9 cellular contexts compared by ENCODE assay signal in genomic region chr17:33964344-33964979, GRCh38.
DNase-seq lines count a peak whose midpoint lies in the region; ATAC-seq, FAIRE-seq and TF ChIP-seq lines count a peak whose summit lies in the region.
"Had no signal": no experiment of that assay in that cellular context is flagged by ENCODE, and none has a peak within 500 bp of the region (broad histone marks: within the 10 kb centered on the region; RNA-seq: fewer than 3 reads in every experiment).

No MANE protein-coding gene starts in this region.

- H3K79me2 ChIP-seq in osteoblast (ENCODE audit: insufficient read depth, low read length) = no peaks in the 10 kb centered on the region

- no peaks in the 10 kb centered on the region for H4K20me1 ChIP-seq in osteoblast (ENCODE audit: insufficient read depth, low read length)

- FAIRE-seq in GM12891 (lab: Jason Lieb, UNC) = peak; percentile 90

- H3K9me3 ChIP-seq in osteoblast (ENCODE audit: low read depth, low read length) = no peaks in the 10 kb centered on the region

- H3K9me3 Mint-ChIP-seq in activated T-helper 2 cell treated with anti-CD3 and anti-CD28 coated beads, Interferon-gamma antibody, Interleukin-2, Interleukin-4, amounts not matched to agents 10 μg/mL and 5 μg/mL and 100 μg/mL, durations not matched to agents 14 hours and 24 hours and 36 hours = peaks cover 5% of the 10 kb centered on the region
- peaks cover 9% of the 10 kb centered on the region for H3K9me3 Mint-ChIP-seq in nephron progenitor cell

- H3K36me3 ChIP-seq in osteoblast (ENCODE audit: insufficient read depth, low read length) = no peaks in the 10 kb centered on the region

- H3K27ac ChIP-seq in osteoblast (ENCODE audit: low read depth, low read length) = no peak overlapping the region

- no peaks in the 10 kb centered on the region for H3K4me1 ChIP-seq in osteoblast (ENCODE audit: insufficient read depth, low read length)

- no peak for TF ChIP-seq POLR2A in GM12891 (IDR thresholded peaks at IDR 0.05; ENCODE audit: low read depth, low read length)

- no peak overlapping the region for H3K27ac Mint-ChIP-seq in activated T-helper 2 cell treated with anti-CD3 and anti-CD28 coated beads, Interferon-gamma antibody, Interleukin-2, Interleukin-4, amounts not matched to agents 10 μg/mL and 5 μg/mL and 100 μg/mL, durations not matched to agents 14 hours and 24 hours and 36 hours
- no peak overlapping the region for H3K27ac Mint-ChIP-seq in nephron progenitor cell

- peaks cover 4% of the 10 kb centered on the region for H3K27me3 Mint-ChIP-seq in activated T-helper 2 cell treated with anti-CD3 and anti-CD28 coated beads, Interferon-gamma antibody, Interleukin-2, Interleukin-4, amounts not matched to agents 10 μg/mL and 5 μg/mL and 100 μg/mL, durations not matched to agents 14 hours and 24 hours and 36 hours (ENCODE audit: low read depth)
- H3K27me3 Mint-ChIP-seq in nephron progenitor cell (ENCODE audit: low read depth, poor library complexity) = peaks cover 19% of the 10 kb centered on the region

- peaks cover 36% of the 10 kb centered on the region for H3K4me1 Mint-ChIP-seq in activated T-helper 2 cell treated with anti-CD3 and anti-CD28 coated beads, Interferon-gamma antibody, Interleukin-2, Interleukin-4, amounts not matched to agents 10 μg/mL and 5 μg/mL and 100 μg/mL, durations not matched to agents 14 hours and 24 hours and 36 hours (ENCODE audit: low read depth)
- H3K4me1 Mint-ChIP-seq in nephron progenitor cell = peaks cover 15% of the 10 kb centered on the region

- no peak overlapping the region for H3K4me2 ChIP-seq in osteoblast (ENCODE audit: insufficient read depth, low read length)

- intact Hi-C loops in activated T-helper 2 cell treated with anti-CD3 and anti-CD28 coated beads, Interferon-gamma antibody, Interleukin-2, Interleukin-4, amounts not matched to agents 10 μg/mL and 5 μg/mL and 100 μg/mL, durations not matched to agents 14 hours and 24 hours and 36 hours (cut with micrococcal nuclease) = loop anchor here (10.0 kb wide), 1 partner anchor 420 kb away; no protein-coding TSS in a partner anchor

- no peaks in the 10 kb centered on the region for H3K27me3 ChIP-seq in osteoblast (ENCODE audit: insufficient read depth, low read length)

- peak; percentile 50 for DNase-seq in GM12891 (ENCODE audit: insufficient read length, low spot score)
- peak; percentile 23 for DNase-seq in activated T-helper 2 cell treated with anti-CD3 and anti-CD28 coated beads, Interferon-gamma antibody, Interleukin-2, Interleukin-4, amounts not matched to agents 10 μg/mL and 5 μg/mL and 100 μg/mL, durations not matched to agents 14 hours and 24 hours and 36 hours (ENCODE audit: low spot score)
- no peak for DNase-seq in osteoblast (ENCODE audit: insufficient read length, low spot score, missing footprints)
- DNase-seq in NCI-H2227 (lab: John Stamatoyannopoulos, UW; ENCODE audit: unreplicated experiment) = no peak
- DNase-seq in nephron progenitor cell = no peak
- DNase-seq in cortex of kidney (lab: John Stamatoyannopoulos, UW) = no peak

- H2AFZ ChIP-seq in osteoblast (ENCODE audit: low read length) = no peak overlapping the region

- no peak overlapping the region for H3K4me3 ChIP-seq in osteoblast (ENCODE audit: insufficient read depth, low read length)

- no peak overlapping the region for H3K4me3 Mint-ChIP-seq in activated T-helper 2 cell treated with anti-CD3 and anti-CD28 coated beads, Interferon-gamma antibody, Interleukin-2, Interleukin-4, amounts not matched to agents 10 μg/mL and 5 μg/mL and 100 μg/mL, durations not matched to agents 14 hours and 24 hours and 36 hours (ENCODE audit: low read depth)
- no peak overlapping the region for H3K4me3 Mint-ChIP-seq in nephron progenitor cell

- TF ChIP-seq CTCF in osteoblast (IDR thresholded peaks at IDR 0.05; ENCODE audit: extremely low read depth, low read depth, low read length) = no peak
- no peak for TF ChIP-seq CTCF in nephron progenitor cell (IDR thresholded peaks at IDR 0.05)

- no peaks in the 10 kb centered on the region for H3K36me3 Mint-ChIP-seq in activated T-helper 2 cell treated with anti-CD3 and anti-CD28 coated beads, Interferon-gamma antibody, Interleukin-2, Interleukin-4, amounts not matched to agents 10 μg/mL and 5 μg/mL and 100 μg/mL, durations not matched to agents 14 hours and 24 hours and 36 hours (ENCODE audit: low read depth)
- H3K36me3 Mint-ChIP-seq in nephron progenitor cell (ENCODE audit: low read depth) = no peaks in the 10 kb centered on the region

- peak; percentile 71 for ATAC-seq in GM19463 (IDR thresholded peaks at IDR 0.05; ENCODE audit: unreplicated experiment)
- peak; percentile 74 for ATAC-seq in HG03432 (IDR thresholded peaks at IDR 0.05; ENCODE audit: unreplicated experiment)
- ATAC-seq: Panc1 had no signal

TF ChIP-seq in GM12891, 5 proteins besides CTCF, POLR2A, EP300 and RAD21:
- TF ChIP-seq SPI1 (IDR thresholded peaks at IDR 0.05; ENCODE audit: low read depth, low read length) (peak; percentile 96), POU2F2 (IDR thresholded peaks at IDR 0.05; ENCODE audit: low read depth, low read length) (0 out of 2 replicates have a peak, but pooled peaks have one; percentile 44), TAF1 (IDR thresholded peaks at IDR 0.05; ENCODE audit: low read depth, low read length) (no peak), PAX5 (IDR thresholded peaks at IDR 0.05; ENCODE audit: insufficient read depth, low read length, severe bottlenecking) (no peak), POLR2AphosphoS5 (IDR thresholded peaks at IDR 0.05; ENCODE audit: low read depth, low read length) (no peak)

Comparison
In these comparisons a context has a peak if more than half of its experiments do, and no peak if none do; other contexts are left out.
1. DNase-seq: peak in GM12891 (single experiment) and activated T-helper 2 cell treated with anti-CD3 and anti-CD28 coated beads, Interferon-gamma antibody, Interleukin-2, Interleukin-4, amounts not matched to agents 10 μg/mL and 5 μg/mL and 100 μg/mL, durations not matched to agents 14 hours and 24 hours and 36 hours (single experiment); none in osteoblast (single experiment), NCI-H2227 (single experiment), nephron progenitor cell (single experiment) and cortex of kidney (single experiment).